9 cellular contexts compared by ENCODE assay signal in genomic region chr17:3914319-3914685, GRCh38. TPM values are rescaled to one million over a fixed set of nuclear protein-coding genes. Genes with fewer than 3 reads are reported as not detected.
DNase-seq lines count a peak whose midpoint lies in the region; ATAC-seq and TF ChIP-seq lines count a peak whose summit lies in the region.
"Had no signal": no experiment of that assay in that cellular context is flagged by ENCODE, and none has a peak within 500 bp of the region (broad histone marks: within the 10 kb centered on the region; RNA-seq: fewer than 3 reads in every experiment).

No MANE protein-coding gene starts in this region.

- peak; percentile 26; the same call in 1 of the 2 replicates for TF ChIP-seq POLR2A in Raji (IDR thresholded peaks at IDR 0.05; ENCODE audit: insufficient read depth, low read depth, low read length)

- no peak overlapping the region for H3K4me3 ChIP-seq in osteoblast (ENCODE audit: insufficient read depth, low read length)
- H3K4me3 ChIP-seq in WERI-Rb-1 (ENCODE audit: low read depth, low read length), result no peak overlapping the region

- H3K9me3 ChIP-seq in osteoblast (ENCODE audit: low read depth, low read length) (no peaks in the 10 kb centered on the region), WERI-Rb-1 (ENCODE audit: severe bottlenecking) (no peaks in the 10 kb centered on the region)
- H3K9me3 ChIP-seq: heart left ventricle had no signal

- H4K20me1 ChIP-seq in osteoblast (ENCODE audit: insufficient read depth, low read length), result no peaks in the 10 kb centered on the region

- TF ChIP-seq CTCF in osteoblast (IDR thresholded peaks at IDR 0.05; ENCODE audit: extremely low read depth, low read depth, low read length), result no peak
- no peak for TF ChIP-seq CTCF in WERI-Rb-1 (IDR thresholded peaks at IDR 0.05; ENCODE audit: low read depth, low read length)

- H3K27me3 ChIP-seq in osteoblast (ENCODE audit: insufficient read depth, low read length), result no peaks in the 10 kb centered on the region
- H3K27me3 ChIP-seq in WERI-Rb-1 (ENCODE audit: insufficient read depth, low read depth, severe bottlenecking), result no peaks in the 10 kb centered on the region
- H3K27me3 ChIP-seq: heart left ventricle had no signal

- no peaks in the 10 kb centered on the region for H3K4me1 ChIP-seq in osteoblast (ENCODE audit: insufficient read depth, low read length)

- peak; percentile 49 for DNase-seq in osteoblast (ENCODE audit: insufficient read length, low spot score, missing footprints)
- DNase-seq in midbrain (lab: John Stamatoyannopoulos, UW), result no peak
- DNase-seq in NCI-H774 (lab: John Stamatoyannopoulos, UW), result no peak
- DNase-seq in WERI-Rb-1, result no peak
- DNase-seq in NCI-H146 treated with DMSO at 0.1 percent for 48 hours (lab: John Stamatoyannopoulos, UW; ENCODE audit: unreplicated experiment), result no peak

- H3K4me2 ChIP-seq in osteoblast (ENCODE audit: insufficient read depth, low read length), result no peak overlapping the region

- H3K36me3 ChIP-seq in osteoblast (ENCODE audit: insufficient read depth, low read length) (no peaks in the 10 kb centered on the region), WERI-Rb-1 (no peaks in the 10 kb centered on the region)
- H3K36me3 ChIP-seq: heart left ventricle had no signal

- ATAC-seq in GM18861 (IDR thresholded peaks at IDR 0.05; ENCODE audit: unreplicated experiment) (peak; percentile 33), HG02798 (IDR thresholded peaks at IDR 0.05; ENCODE audit: poor library complexity, unreplicated experiment) (peak; percentile 54)

- H3K79me2 ChIP-seq in osteoblast (ENCODE audit: insufficient read depth, low read length), result no peaks in the 10 kb centered on the region

- H2AFZ ChIP-seq in osteoblast (ENCODE audit: low read length), result peak overlapping the region; percentile 26

- H3K27ac ChIP-seq in osteoblast (ENCODE audit: low read depth, low read length), result no peak overlapping the region
- H3K27ac ChIP-seq in WERI-Rb-1, result no peak overlapping the region; the same call in 1 of the 2 replicates

RNA-seq across cellular contexts. Expression of gene P2RX1, which starts 2.0 kb away (rescaled TPM):
- total RNA-seq in osteoblast, result under 0.01 TPM in 1 of 2 replicates, not detected in the other

RNA-seq across cellular contexts. Expression of gene CAMKK1, which starts 21.4 kb away (rescaled TPM):
- 8.7 and 9.1 TPM in 2 replicates for total RNA-seq in osteoblast

RNA-seq across cellular contexts. Expression of gene ATP2A3, which starts 49.9 kb away (rescaled TPM):
- total RNA-seq in osteoblast, result 1.4 and 1.8 TPM in 2 replicates
